In genomic region chr3:130894130-130894872, GRCh38 we compare ENCODE assay signal across 8 cellular contexts. TPM values are rescaled to one million over a fixed set of nuclear protein-coding genes. Genes with fewer than 3 reads are reported as not detected.
DNase-seq lines count a peak whose midpoint lies in the region; ATAC-seq and TF ChIP-seq lines count a peak whose summit lies in the region.

No MANE protein-coding gene starts in this region.

- H3K4me1 Mint-ChIP-seq in neural crest cell = peaks cover 42% of the 10 kb centered on the region

- H3K36me3 Mint-ChIP-seq in neural crest cell (ENCODE audit: low read depth) = no peaks in the 10 kb centered on the region

- H3K27ac ChIP-seq in temporal lobe (ENCODE audit: low read depth, low read length) = peak overlapping the region; percentile 80

- no peaks in the 10 kb centered on the region for H3K9me3 Mint-ChIP-seq in neural crest cell

- DNase-seq in NCI-H1092 treated with DMSO at 0.1 percent for 48 hours (lab: John Stamatoyannopoulos, UW) (peak; percentile 58), NCI-H1092 (lab: John Stamatoyannopoulos, UW) (no peak), NCI-H226 (peak; percentile 36), fibroblast of the aortic adventitia (ENCODE audit: low read depth) (peak; percentile 8), neural crest cell (ENCODE audit: low read depth, low spot score) (peak; percentile 23)
- peak; percentile 6 to 33 for DNase-seq in activated T-helper 1 cell treated with anti-CD3 and anti-CD28 coated beads, Interleukin-2, amount 50 U/mL, for 16 hours (ENCODE audit: low read depth in 1 of 2, low spot score in 1 of 2)

- H3K27ac Mint-ChIP-seq in neural crest cell (ENCODE audit: unreplicated experiment) = peak overlapping the region; percentile 90

- peak; percentile 14 for ATAC-seq in HG02610 (IDR thresholded peaks at IDR 0.05; ENCODE audit: unreplicated experiment)

- TF ChIP-seq CTCF in fibroblast of the aortic adventitia (IDR thresholded peaks at IDR 0.05; ENCODE audit: insufficient read depth, low read length) = peak; percentile 2
- TF ChIP-seq CTCF in neural crest cell (conservative IDR thresholded peaks at IDR 0.05) = no peak

- peak overlapping the region; percentile 99 for H3K4me3 Mint-ChIP-seq in neural crest cell

- no peaks in the 10 kb centered on the region for H3K27me3 Mint-ChIP-seq in neural crest cell (ENCODE audit: low read depth)

- peak overlapping the region; percentile 91 for H3K4me3 ChIP-seq in fibroblast of the aortic adventitia (ENCODE audit: low read depth, low read length)

RNA-seq across cellular contexts. Expression of gene ATP2C1, which starts 0.4 kb away (rescaled TPM):
- 73.2 and 106 TPM in 2 replicates for total RNA-seq in fibroblast of the aortic adventitia (ENCODE audit: low replicate concordance)
- total RNA-seq in neural crest cell = 66.8 and 73.8 TPM in 2 replicates
- total RNA-seq in temporal lobe = 171 TPM
